ENCODE assay signal across 1 cellular context in genomic region chr3:23826382-23827061, GRCh38.
A peak's percentile ranks its signal among the peaks of the same experiment; 100 is the strongest.
TF ChIP-seq lines count a peak whose summit lies in the region.

No MANE protein-coding gene starts in this region.

TF ChIP-seq in K562, 482 proteins besides CTCF, POLR2A, EP300 and RAD21 (continued from another document):
- no peak for TF ChIP-seq ZNF41 (CRISPR knock-in tag; conservative IDR thresholded peaks at IDR 0.05)
- TF ChIP-seq, protein P1, sequence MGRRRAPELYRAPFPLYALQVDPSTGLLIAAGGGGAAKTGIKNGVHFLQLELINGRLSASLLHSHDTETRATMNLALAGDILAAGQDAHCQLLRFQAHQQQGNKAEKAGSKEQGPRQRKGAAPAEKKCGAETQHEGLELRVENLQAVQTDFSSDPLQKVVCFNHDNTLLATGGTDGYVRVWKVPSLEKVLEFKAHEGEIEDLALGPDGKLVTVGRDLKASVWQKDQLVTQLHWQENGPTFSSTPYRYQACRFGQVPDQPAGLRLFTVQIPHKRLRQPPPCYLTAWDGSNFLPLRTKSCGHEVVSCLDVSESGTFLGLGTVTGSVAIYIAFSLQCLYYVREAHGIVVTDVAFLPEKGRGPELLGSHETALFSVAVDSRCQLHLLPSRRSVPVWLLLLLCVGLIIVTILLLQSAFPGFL (CRISPR knock-in tag; IDR thresholded peaks at IDR 0.05), result no peak
- TF ChIP-seq, protein P2, sequence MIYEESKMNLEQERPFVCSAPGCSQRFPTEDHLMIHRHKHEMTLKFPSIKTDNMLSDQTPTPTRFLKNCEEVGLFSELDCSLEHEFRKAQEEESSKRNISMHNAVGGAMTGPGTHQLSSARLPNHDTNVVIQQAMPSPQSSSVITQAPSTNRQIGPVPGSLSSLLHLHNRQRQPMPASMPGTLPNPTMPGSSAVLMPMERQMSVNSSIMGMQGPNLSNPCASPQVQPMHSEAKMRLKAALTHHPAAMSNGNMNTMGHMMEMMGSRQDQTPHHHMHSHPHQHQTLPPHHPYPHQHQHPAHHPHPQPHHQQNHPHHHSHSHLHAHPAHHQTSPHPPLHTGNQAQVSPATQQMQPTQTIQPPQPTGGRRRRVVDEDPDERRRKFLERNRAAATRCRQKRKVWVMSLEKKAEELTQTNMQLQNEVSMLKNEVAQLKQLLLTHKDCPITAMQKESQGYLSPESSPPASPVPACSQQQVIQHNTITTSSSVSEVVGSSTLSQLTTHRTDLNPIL (CRISPR knock-in tag; IDR thresholded peaks at IDR 0.05), result no peak
- TF ChIP-seq MED1 (CRISPR knock-in tag; IDR thresholded peaks at IDR 0.05; ENCODE audit: borderline replicate concordance), result no peak
- 0 out of 2 replicates have a peak, but pooled peaks have one; percentile 37 for TF ChIP-seq SMARCE1 (IDR thresholded peaks at IDR 0.05)
- TF ChIP-seq FOXJ2 (tag; IDR thresholded peaks at IDR 0.05), result 0 out of 2 replicates have a peak, but pooled peaks have one; percentile 13
- TF ChIP-seq EP400 (IDR thresholded peaks at IDR 0.05), result no peak
- peak; percentile 21 for TF ChIP-seq MEIS2 (IDR thresholded peaks at IDR 0.05; ENCODE audit: partially characterized antibody)
- TF ChIP-seq CCNT2 (IDR thresholded peaks at IDR 0.05; ENCODE audit: borderline replicate concordance, extremely low read depth, insufficient read length, low read depth, low read length), result peak; percentile 3
- TF ChIP-seq NFIC (IDR thresholded peaks at IDR 0.05), result peak; percentile 57
- TF ChIP-seq BRD9 (IDR thresholded peaks at IDR 0.05; ENCODE audit: low read depth, partially characterized antibody), result no peak
- TF ChIP-seq MEF2A (IDR thresholded peaks at IDR 0.05; ENCODE audit: control insufficient read depth, low read depth, low read length), result no peak
